In genomic region chr10:132710746-132711617, GRCh38 we compare ENCODE assay signal across 20 cellular contexts.
"Had no signal": no experiment of that assay in that cellular context is flagged by ENCODE, and none has a peak within 500 bp of the region (broad histone marks: within the 10 kb centered on the region; RNA-seq: fewer than 3 reads in every experiment).

No MANE protein-coding gene starts in this region.

- H3K27me3 ChIP-seq: gastrocnemius medialis, testis, upper lobe of left lung had no signal

- H3K4me1 ChIP-seq: testis, upper lobe of left lung had no signal

- DNase-seq: activated CD4-positive, alpha-beta T cell treated with anti-CD3 and anti-CD28 coated beads for 4 hours; activated CD8-positive, alpha-beta memory T cell treated with anti-CD3 and anti-CD28 coated beads, Interleukin-2, amount 50 U/mL, for 4 hours; activated CD8-positive, alpha-beta T cell treated with anti-CD3 and anti-CD28 coated beads for 36 hours; activated naive CD8-positive, alpha-beta T cell treated with anti-CD3 and anti-CD28 coated beads, Interleukin-2, amount 10 ng/mL, durations not matched to agents 7 days and 5 days; activated T-cell treated with anti-CD3 and anti-CD28 coated beads, Interleukin-2, amount 50 U/mL, for 48 hours; anterior cingulate cortex; cerebellar nuclear complex; effector memory CD8-positive, alpha-beta T cell; gastrocnemius medialis; kidney glomerular epithelial cell; midbrain; retina; stimulated activated naive CD8-positive, alpha-beta T cell treated with anti-CD3 and anti-CD28 coated beads, Interleukin-15, amount 100 ng/mL, for 72 hours; T-helper 2 cell; testis had no signal

- H3K4me3 Mint-ChIP-seq: activated CD8-positive, alpha-beta T cell treated with anti-CD3 and anti-CD28 coated beads for 36 hours; activated naive CD8-positive, alpha-beta T cell treated with anti-CD3 and anti-CD28 coated beads, Interleukin-2, amount 10 ng/mL, durations not matched to agents 7 days and 5 days; dendritic cell treated with granulocyte-macrophage colony-stimulating factor and Interleukin-4, amounts not matched to agents 40 ng/mL and 50 ng/mL, for 4 days; effector memory CD8-positive, alpha-beta T cell; stimulated activated naive CD8-positive, alpha-beta T cell treated with anti-CD3 and anti-CD28 coated beads, Interleukin-15, amount 100 ng/mL, for 72 hours; WTC11 had no signal

- H3K27me3 Mint-ChIP-seq: activated CD8-positive, alpha-beta T cell treated with anti-CD3 and anti-CD28 coated beads for 36 hours; activated naive CD8-positive, alpha-beta T cell treated with anti-CD3 and anti-CD28 coated beads, Interleukin-2, amount 10 ng/mL, durations not matched to agents 7 days and 5 days; dendritic cell treated with granulocyte-macrophage colony-stimulating factor and Interleukin-4, amounts not matched to agents 40 ng/mL and 50 ng/mL, for 4 days; effector memory CD8-positive, alpha-beta T cell; stimulated activated naive CD8-positive, alpha-beta T cell treated with anti-CD3 and anti-CD28 coated beads, Interleukin-15, amount 100 ng/mL, for 72 hours had no signal

- H3K27ac ChIP-seq: gastrocnemius medialis, testis, upper lobe of left lung had no signal

- H3K4me1 Mint-ChIP-seq: stimulated activated naive CD8-positive, alpha-beta T cell treated with anti-CD3 and anti-CD28 coated beads, Interleukin-15, amount 100 ng/mL, for 72 hours had no signal

- H3K4me3 ChIP-seq: gastrocnemius medialis, lung, smooth muscle cell, testis, upper lobe of left lung had no signal

- H3K27ac Mint-ChIP-seq: activated CD8-positive, alpha-beta T cell treated with anti-CD3 and anti-CD28 coated beads for 36 hours; activated naive CD8-positive, alpha-beta T cell treated with anti-CD3 and anti-CD28 coated beads, Interleukin-2, amount 10 ng/mL, durations not matched to agents 7 days and 5 days; dendritic cell treated with granulocyte-macrophage colony-stimulating factor and Interleukin-4, amounts not matched to agents 40 ng/mL and 50 ng/mL, for 4 days; effector memory CD8-positive, alpha-beta T cell; WTC11 had no signal

- ATAC-seq: activated CD8-positive, alpha-beta T cell treated with anti-CD3 and anti-CD28 coated beads for 36 hours; effector memory CD8-positive, alpha-beta T cell; gastrocnemius medialis; stimulated activated naive CD8-positive, alpha-beta T cell treated with anti-CD3 and anti-CD28 coated beads, Interleukin-15, amount 100 ng/mL, for 72 hours; WTC11 had no signal

- H3K9me3 ChIP-seq: gastrocnemius medialis, testis had no signal
